ENCODE assay signal across 23 cellular contexts in the genomic region with DNA sequence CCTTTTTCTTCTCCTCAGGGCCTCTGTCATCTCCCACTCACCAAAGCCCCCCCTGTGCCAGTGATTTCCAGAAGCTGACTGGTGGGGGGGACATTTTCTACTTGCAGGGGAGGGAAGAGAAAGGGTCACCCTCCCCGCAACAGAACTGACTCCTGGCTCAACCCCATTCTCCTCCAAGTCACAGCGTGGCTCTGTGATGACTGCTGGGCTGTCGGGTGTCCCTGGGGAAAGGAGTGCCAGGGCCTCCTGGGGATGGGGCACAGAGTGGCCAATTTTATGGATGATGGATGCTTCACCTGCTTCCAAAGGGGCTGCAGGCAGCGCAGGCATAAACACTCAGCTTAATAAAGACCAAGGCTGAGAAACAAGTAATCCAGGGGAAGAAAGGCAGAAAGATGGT.
"Had no signal": no experiment of that assay in that cellular context is flagged by ENCODE, and none has a peak within 500 bp of the region (broad histone marks: within the 10 kb centered on the region; RNA-seq: fewer than 3 reads in every experiment).

No MANE protein-coding gene starts in this region.

- H3K9me3 Mint-ChIP-seq: activated CD8-positive, alpha-beta T cell treated with anti-CD3 and anti-CD28 coated beads for 36 hours; activated naive CD8-positive, alpha-beta T cell treated with anti-CD3 and anti-CD28 coated beads, Interleukin-2, amount 10 ng/mL, durations not matched to agents 7 days and 5 days had no signal

- H3K9ac ChIP-seq: KMS-11 had no signal

- H3K27ac Mint-ChIP-seq: activated CD8-positive, alpha-beta T cell treated with anti-CD3 and anti-CD28 coated beads for 36 hours; activated naive CD8-positive, alpha-beta T cell treated with anti-CD3 and anti-CD28 coated beads, Interleukin-2, amount 10 ng/mL, durations not matched to agents 7 days and 5 days; T-helper 2 cell treated with Interferon-gamma antibody and Interleukin-4, amounts not matched to agents 5 μg/mL and 100 μg/mL, for 36 hours had no signal

- H3K27ac ChIP-seq: adrenal gland, breast epithelium, KMS-11, Peyer's patch, RWPE1, SJSA1 had no signal

- H3K4me2 ChIP-seq: KMS-11 had no signal

- H3K36me3 Mint-ChIP-seq: activated naive CD8-positive, alpha-beta T cell treated with anti-CD3 and anti-CD28 coated beads, Interleukin-2, amount 10 ng/mL, durations not matched to agents 7 days and 5 days had no signal

- H3K27me3 ChIP-seq: adrenal gland, breast epithelium, Peyer's patch, SJSA1 had no signal

- DNase-seq: activated CD4-positive, alpha-beta T cell treated with anti-CD3 and anti-CD28 coated beads for 4 hours; activated CD8-positive, alpha-beta memory T cell treated with anti-CD3 and anti-CD28 coated beads, Interleukin-2, amount 50 U/mL, for 4 hours; activated CD8-positive, alpha-beta T cell treated with anti-CD3 and anti-CD28 coated beads for 36 hours; activated naive CD4-positive, alpha-beta T cell treated with anti-CD3 and anti-CD28 coated beads, Interleukin-2, amount 50 U/mL, for 16 hours; activated naive CD8-positive, alpha-beta T cell treated with anti-CD3 and anti-CD28 coated beads, Interleukin-2, amount 10 ng/mL, durations not matched to agents 7 days and 5 days; activated T-cell treated with anti-CD3 and anti-CD28 coated beads, Interleukin-2, amount 50 U/mL, for 1 hour; adrenal gland; anterior cingulate cortex; caudate nucleus; NCI-H1092; NCI-H146; NCI-H187 treated with DMSO at 0.1 percent for 48 hours; NCI-H2081 treated with DMSO at 0.1 percent for 48 hours; NCI-H446; NCI-H524; SHP77; SW 1271 had no signal

- H3K4me1 ChIP-seq: adrenal gland, breast epithelium, Peyer's patch, SJSA1 had no signal

- H3K4me3 Mint-ChIP-seq: activated CD8-positive, alpha-beta T cell treated with anti-CD3 and anti-CD28 coated beads for 36 hours; activated naive CD8-positive, alpha-beta T cell treated with anti-CD3 and anti-CD28 coated beads, Interleukin-2, amount 10 ng/mL, durations not matched to agents 7 days and 5 days; T-helper 2 cell treated with Interferon-gamma antibody and Interleukin-4, amounts not matched to agents 5 μg/mL and 100 μg/mL, for 36 hours had no signal

- H3K27me3 Mint-ChIP-seq: activated CD8-positive, alpha-beta T cell treated with anti-CD3 and anti-CD28 coated beads for 36 hours; activated naive CD8-positive, alpha-beta T cell treated with anti-CD3 and anti-CD28 coated beads, Interleukin-2, amount 10 ng/mL, durations not matched to agents 7 days and 5 days had no signal

- H3K4me3 ChIP-seq: adrenal gland, breast epithelium, Peyer's patch, SJSA1 had no signal

- H3K9me3 ChIP-seq: adrenal gland, Peyer's patch had no signal

- H3K4me1 Mint-ChIP-seq: activated naive CD8-positive, alpha-beta T cell treated with anti-CD3 and anti-CD28 coated beads, Interleukin-2, amount 10 ng/mL, durations not matched to agents 7 days and 5 days had no signal

- H3K36me3 ChIP-seq: adrenal gland, breast epithelium, Peyer's patch, SJSA1 had no signal
